In the genomic region with DNA sequence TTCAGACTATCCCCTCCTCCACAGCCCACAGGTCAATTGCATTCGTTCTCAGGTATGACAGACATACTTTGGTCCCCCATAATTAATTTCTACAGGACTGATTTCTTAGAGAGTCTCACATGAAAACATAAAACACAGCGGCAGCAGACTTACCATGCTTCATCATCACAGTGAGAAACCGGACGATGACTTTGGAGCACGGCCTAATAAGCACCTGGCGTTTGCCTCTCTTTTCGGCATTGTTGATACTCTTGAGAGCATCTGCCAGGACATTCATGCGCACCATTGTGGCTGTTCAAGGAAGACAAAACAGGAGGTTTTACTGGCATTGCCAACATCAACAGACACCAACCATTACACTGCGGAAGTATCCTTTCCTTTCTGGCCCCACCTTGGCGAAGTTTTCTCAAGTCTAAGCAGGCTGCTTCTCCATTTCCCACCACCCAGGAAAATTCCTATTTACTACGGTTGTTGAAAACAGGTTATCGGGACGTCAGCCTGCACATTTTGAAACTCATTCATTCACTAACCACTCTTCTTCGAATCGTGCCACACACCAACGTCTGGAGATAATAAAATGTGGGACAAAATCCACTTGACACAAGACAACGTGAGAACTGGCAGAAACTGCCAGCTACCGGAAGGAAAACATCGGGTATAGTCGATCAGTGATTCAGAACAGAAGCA, we compare ENCODE assay signal across 8 cellular contexts. TPM values are rescaled to one million over a fixed set of nuclear protein-coding genes. Genes with fewer than 3 reads are reported as not detected.
A peak's percentile ranks its signal among the peaks of the same experiment; 100 is the strongest.
DNase-seq lines count a peak whose midpoint lies in the region; ATAC-seq and TF ChIP-seq lines count a peak whose summit lies in the region.

No MANE protein-coding gene starts in this region.

- DNase-seq in left ventricle myocardium inferior (no peak), left ventricle myocardium superior (no peak), astrocyte of the spinal cord (ENCODE audit: low read depth, low spot score) (no peak), lung (ENCODE audit: low spot score) (no peak), aorta (no peak), ACHN (no peak)

- TF ChIP-seq CTCF in left ventricle myocardium inferior (IDR thresholded peaks at IDR 0.05; ENCODE audit: borderline replicate concordance), result no peak
- no peak for TF ChIP-seq CTCF in astrocyte of the spinal cord (IDR thresholded peaks at IDR 0.05; ENCODE audit: low read depth, low read length)
- TF ChIP-seq CTCF in lung (IDR thresholded peaks at IDR 0.05; ENCODE audit: control extremely low read depth, extremely low read depth), result no peak

- no peak for ATAC-seq in left ventricle myocardium superior
- ATAC-seq in lung (ENCODE audit: insufficient read depth, low FRiP score), result no peak
- no peak for ATAC-seq in aorta (ENCODE audit: low FRiP score)
- ATAC-seq in GM18868 (IDR thresholded peaks at IDR 0.05; ENCODE audit: unreplicated experiment), result no peak
- ATAC-seq in GM18907 (IDR thresholded peaks at IDR 0.05; ENCODE audit: unreplicated experiment), result no peak

- no peaks in the 10 kb centered on the region for H3K27me3 ChIP-seq in left ventricle myocardium inferior (ENCODE audit: low read depth)
- H3K27me3 ChIP-seq in lung (ENCODE audit: control insufficient read depth, insufficient read depth), result no peaks in the 10 kb centered on the region
- no peaks in the 10 kb centered on the region for H3K27me3 ChIP-seq in aorta (ENCODE audit: control insufficient read depth in 1 of 2, insufficient read depth in 2 of 2, low read length in 1 of 2)

- H3K4me1 ChIP-seq in left ventricle myocardium inferior (peaks cover 67% of the 10 kb centered on the region), lung (ENCODE audit: control insufficient read depth in 2 of 2, insufficient read depth in 2 of 2, low read length in 2 of 2) (peaks cover 18 to 29% of the 10 kb centered on the region in 2 donors), aorta (ENCODE audit: control insufficient read depth in 1 of 2, insufficient read depth in 2 of 2, low read length in 2 of 2) (peaks cover 0 to 12% of the 10 kb centered on the region in 2 donors)

- H3K9me3 ChIP-seq in left ventricle myocardium inferior (replicated peaks) (no peaks in the 10 kb centered on the region), lung (ENCODE audit: control insufficient read depth in 2 of 2, insufficient read depth in 1 of 2, low read length in 1 of 2) (no peaks in the 10 kb centered on the region), aorta (ENCODE audit: control insufficient read depth, low read length) (no peaks in the 10 kb centered on the region)

- in situ Hi-C loops in astrocyte of the spinal cord (cut with HindIII; ENCODE audit: low sequenced_read_pairs), result no loop called here
- in situ Hi-C loops in ACHN (cut with HindIII; ENCODE audit: low pct_ligation_motif_present, low pct_unique_long_range_greater_than_20kb, low sequenced_read_pairs), result no loop called here

- H3K27ac ChIP-seq in left ventricle myocardium inferior (replicated peaks) (peak overlapping the region; percentile 84), lung (ENCODE audit: low read depth in 1 of 2, low read length in 1 of 2) (peak overlapping the region; percentile 37 to 84), aorta (ENCODE audit: low read depth in 1 of 2, low read length in 2 of 2) (peak overlapping the region in 1 of 2 donors; percentile 71)

- H3K4me3 ChIP-seq in left ventricle myocardium inferior, result peak overlapping the region; percentile 97
- peak overlapping the region; percentile 99 for H3K4me3 ChIP-seq in astrocyte of the spinal cord (ENCODE audit: low read depth, low read length)
- peak overlapping the region; percentile 99 for H3K4me3 ChIP-seq in lung
- H3K4me3 ChIP-seq in aorta (ENCODE audit: low read length in 2 of 2), result peak overlapping the region; percentile 46 to 58

- H3K36me3 ChIP-seq in left ventricle myocardium inferior, result peaks cover 74% of the 10 kb centered on the region
- peaks cover 36 to 53% of the 10 kb centered on the region in 2 donors for H3K36me3 ChIP-seq in lung (ENCODE audit: control insufficient read depth in 2 of 2, insufficient read depth in 2 of 2, low read length in 2 of 2)
- peaks cover 2 to 5% of the 10 kb centered on the region in 2 donors for H3K36me3 ChIP-seq in aorta (ENCODE audit: control insufficient read depth in 1 of 2, insufficient read depth in 2 of 2, low read length in 1 of 2)

- intact Hi-C loops in left ventricle myocardium inferior (cut with micrococcal nuclease), result no loop called here
- intact Hi-C loops in left ventricle myocardium superior (cut with micrococcal nuclease), result loop anchor here (10.0 kb wide), 1 partner anchor 286 kb away; no protein-coding TSS in a partner anchor
- intact Hi-C loops in aorta (cut with DNase I), result loop anchor here in 1 of 2 donors (10.0 kb wide), 1 partner anchor 1494 kb away; no protein-coding TSS in a partner anchor

- 9 to 18% methylated on average over 20 of the region's 20 CpGs for WGBS in lung, 2 donors
- 14 to 16% methylated on average over 20 of the region's 20 CpGs for WGBS in aorta, 2 donors

RNA-seq across cellular contexts. Expression of a gene that starts 1.2 kb away (rescaled TPM):
- total RNA-seq in left ventricle myocardium inferior (683 TPM), left ventricle myocardium superior (683 TPM), lung (1,000 to 10,000 TPM in 1 of 2 donors, 100 to 1,000 TPM in 1; 887 to 1,628 TPM), aorta (1,000 to 10,000 TPM in 1 of 2 donors, 100 to 1,000 TPM in 1; 879 to 1,023 TPM)
- polyA plus RNA-seq in lung (1,000 to 10,000 TPM; 2,696 to 3,620 TPM), aorta (1,000 to 10,000 TPM; 2,909 to 8,103 TPM)

RNA-seq across cellular contexts. Expression of a gene that starts 12.4 kb away (rescaled TPM):
- total RNA-seq in left ventricle myocardium inferior (22.5 TPM), left ventricle myocardium superior (25.9 TPM), lung (100 to 1,000 TPM in 1 of 2 donors, 10 to 100 TPM in 1; 72.9 to 150 TPM), aorta (10 to 100 TPM; 58.6 to 69.4 TPM)
- polyA plus RNA-seq in lung (10 to 100 TPM; 66.9 to 77.2 TPM), aorta (10 to 100 TPM; 57.6 to 60.1 TPM)
